5 cellular contexts compared by ENCODE assay signal in the genomic region with DNA sequence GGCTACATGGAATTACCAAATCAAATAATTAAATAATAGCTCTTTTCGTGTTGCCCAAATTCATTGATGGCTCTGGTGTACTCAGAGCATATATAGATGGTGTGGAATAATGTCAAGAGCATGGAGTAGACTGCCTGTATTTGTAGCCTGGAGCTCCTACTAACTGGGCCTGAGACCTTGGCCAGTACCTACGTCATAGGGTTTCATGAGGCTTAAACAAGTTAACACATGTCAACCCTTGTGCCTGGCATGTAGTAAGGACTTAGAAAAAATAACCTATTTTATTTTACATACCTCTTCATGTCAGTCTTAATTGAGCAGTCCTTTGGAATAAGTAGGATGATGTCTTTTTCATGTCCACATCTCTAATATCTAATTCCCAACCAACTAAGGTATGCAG.
"Had no signal": no experiment of that assay in that cellular context is flagged by ENCODE, and none has a peak within 500 bp of the region (broad histone marks: within the 10 kb centered on the region; RNA-seq: fewer than 3 reads in every experiment).

No MANE protein-coding gene starts in this region.

- H2AFZ ChIP-seq: GM23338 had no signal

- H3K4me3 ChIP-seq: GM23338 had no signal

- ATAC-seq: GM23338 had no signal

- H3K4me2 ChIP-seq: GM23338 had no signal

- FAIRE-seq: H1, HTR-8/SVneo had no signal

- DNase-seq: H9, HCEC 1CT had no signal
